In the genomic region with DNA sequence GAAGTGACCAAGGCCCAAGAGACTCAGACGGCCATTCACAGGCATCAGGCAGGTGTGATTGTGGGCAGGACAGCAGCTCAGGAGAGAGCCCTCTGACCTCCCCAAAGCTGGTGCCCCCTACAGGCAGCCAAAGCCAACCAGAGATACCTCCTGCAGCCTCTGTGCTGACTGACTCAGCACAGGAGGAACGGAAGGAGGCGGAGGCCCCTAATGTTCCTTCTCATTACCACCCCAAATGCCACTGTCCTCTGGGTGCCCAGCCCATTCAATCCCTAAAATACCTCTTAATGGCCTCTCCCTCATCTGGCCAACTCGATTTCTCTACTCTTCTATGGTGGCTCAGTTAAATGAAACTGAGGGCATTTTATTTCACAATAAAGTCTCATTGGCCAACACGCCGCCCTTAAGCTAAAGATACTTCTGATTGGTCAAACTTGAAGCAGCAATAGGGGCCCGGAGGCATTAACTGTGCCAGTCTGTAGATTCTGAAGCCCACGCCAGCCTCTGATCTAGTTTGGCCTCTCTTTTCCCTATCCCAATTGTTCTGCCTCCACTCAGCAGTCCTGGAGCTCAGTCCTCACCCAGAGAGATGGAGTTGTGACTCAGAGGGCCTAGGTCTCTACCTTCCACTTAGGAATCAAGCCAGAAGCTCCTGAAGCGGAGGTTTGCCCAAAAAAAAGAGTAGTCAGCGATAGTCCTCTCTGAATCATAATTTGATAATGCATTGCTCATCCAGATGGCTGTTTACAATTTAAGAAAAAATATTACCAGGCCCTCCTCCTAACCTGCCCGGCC, we compare ENCODE assay signal across 8 cellular contexts. TPM values are rescaled to one million over a fixed set of nuclear protein-coding genes. Genes with fewer than 3 reads are reported as not detected.
DNase-seq lines count a peak whose midpoint lies in the region; ATAC-seq, FAIRE-seq and TF ChIP-seq lines count a peak whose summit lies in the region.

No MANE protein-coding gene starts in this region.

- in situ Hi-C loops in HAP-1 (cut with MboI; ENCODE audit: low sequenced_read_pairs) = loop anchor here (25.0 kb wide), 1 partner anchor 182 kb away; a partner anchor contains a TSS

- peak in 2 of 4 donors; percentile 3 to 4 for ATAC-seq in pancreas

- H2AFZ ChIP-seq in fibroblast of lung (ENCODE audit: low read length) = no peak overlapping the region

- peak; percentile 14 for DNase-seq in NCI-H748 (lab: John Stamatoyannopoulos, UW; ENCODE audit: unreplicated experiment)
- no peak for DNase-seq in NCI-H748 treated with DMSO at 0.1 percent for 48 hours (lab: John Stamatoyannopoulos, UW)
- DNase-seq in HAP-1 (ENCODE audit: low spot score in 2 of 2) = peak; percentile 15 to 71
- peak; percentile 24 for DNase-seq in MG63
- DNase-seq in activated CD8-positive, alpha-beta memory T cell treated with anti-CD3 and anti-CD28 coated beads, Interleukin-2, amount 50 U/mL, for 4 hours = peak; percentile 61
- peak in 1 of 2 donors; percentile 67 for DNase-seq in fibroblast of lung (ENCODE audit: low read depth in 2 of 2)
- DNase-seq in pancreas = no peak
- no peak for DNase-seq in NCI-H1694 treated with DMSO at 0.1 percent for 48 hours (lab: John Stamatoyannopoulos, UW)

- H4K20me1 ChIP-seq in fibroblast of lung (ENCODE audit: control insufficient read depth, extremely low read depth, insufficient read depth, low read length) = no peaks in the 10 kb centered on the region

- H3K9me3 ChIP-seq in HAP-1 (no peaks in the 10 kb centered on the region), MG63 (no peaks in the 10 kb centered on the region), fibroblast of lung (ENCODE audit: control insufficient read depth, insufficient read depth, low read depth, low read length) (no peaks in the 10 kb centered on the region), pancreas (no peaks in the 10 kb centered on the region)

- intact Hi-C loops in pancreas (cut with DNase I) = loop anchor here in 2 of 3 donors (10.0 kb wide), 2 partner anchors 175 to 185 kb away; a partner anchor contains a TSS

- peaks cover 59% of the 10 kb centered on the region for H3K36me3 ChIP-seq in HAP-1 (replicated peaks)
- peaks cover 24% of the 10 kb centered on the region for H3K36me3 ChIP-seq in MG63
- H3K36me3 ChIP-seq in fibroblast of lung (ENCODE audit: control insufficient read depth, insufficient read depth, low read length) = peaks cover 33% of the 10 kb centered on the region
- peaks cover 0 to 28% (median 0%) of the 10 kb centered on the region in 3 donors for H3K36me3 ChIP-seq in pancreas

- H3K27ac ChIP-seq in fibroblast of lung (ENCODE audit: insufficient read depth, low read length) (peak overlapping the region; percentile 91), pancreas (peak overlapping the region; percentile 95 to 99 (median 96))

- WGBS in pancreas, 2 donors = 41 to 45% methylated on average over 11 of the region's 11 CpGs

- H3K27me3 ChIP-seq in HAP-1 (ENCODE audit: low read depth) (no peaks in the 10 kb centered on the region), MG63 (no peaks in the 10 kb centered on the region), fibroblast of lung (ENCODE audit: control insufficient read depth, insufficient read depth, low read length) (no peaks in the 10 kb centered on the region), pancreas (no peaks in the 10 kb centered on the region)

- TF ChIP-seq CTCF in fibroblast of lung (conservative IDR thresholded peaks at IDR 0.05 in 1 of 2, IDR thresholded peaks at IDR 0.05 in 1 of 2; ENCODE audit: low read depth in 1 of 2, low read length in 2 of 2) (peak; percentile 25 to 34), pancreas (IDR thresholded peaks at IDR 0.05) (no peak)

- H3K4me3 ChIP-seq in HAP-1 (peak overlapping the region; percentile 94), MG63 (peak overlapping the region; percentile 83), fibroblast of lung (replicated peaks in 1 of 4; ENCODE audit: control extremely low read depth in 1 of 4, insufficient read depth in 1 of 4, low read depth in 3 of 4, low read length in 4 of 4) (peak overlapping the region; percentile 79 to 96 (median 91)), pancreas (peak overlapping the region; percentile 79 to 97 (median 93))

- H3K4me1 ChIP-seq in HAP-1 (peaks cover 9% of the 10 kb centered on the region), fibroblast of lung (ENCODE audit: control insufficient read depth, extremely low read depth, insufficient read depth, low read length) (peaks cover 14% of the 10 kb centered on the region), pancreas (peaks cover 5 to 18% (median 13%) of the 10 kb centered on the region in 3 donors)

- peak overlapping the region; percentile 92 for H3K9ac ChIP-seq in fibroblast of lung (ENCODE audit: insufficient read depth, low read length)

- peaks cover 27% of the 10 kb centered on the region for H3K79me2 ChIP-seq in fibroblast of lung (ENCODE audit: control insufficient read depth, insufficient read depth, low read length)

- H3K4me2 ChIP-seq in fibroblast of lung (ENCODE audit: extremely low read depth, insufficient read depth, low read length) = peak overlapping the region; percentile 99

- no peak for FAIRE-seq in pancreas (lab: Jason Lieb, UNC)

RNA-seq across cellular contexts. Expression of a gene that starts 1.2 kb away (rescaled TPM):
- total RNA-seq in MG63 (2014; rRNA removed; shearing (Covaris generic); ENCODE audit: low replicate concordance) = 30.5 and 38.3 TPM in 2 replicates
- total RNA-seq in fibroblast of lung (34.5 and 40.1 TPM in 2 replicates), pancreas (10 to 100 TPM; 13.9 to 29.0 (median 21.0) TPM)
- polyA plus RNA-seq in fibroblast of lung (24.4 and 33.0 TPM in 2 replicates), pancreas (10 to 100 TPM; 25.2 to 28.2 TPM)
- polyA plus RNA-seq in fibroblast of lung (2012) = 27.1 and 36.6 TPM in 2 replicates
- 16.9 and 20.8 TPM in 2 replicates for polyA minus RNA-seq in fibroblast of lung (ENCODE audit: low replicate concordance)

RNA-seq across cellular contexts. Expression of a gene that starts 21.5 kb away (rescaled TPM):
- total RNA-seq in MG63 (2014; rRNA removed; shearing (Covaris generic); ENCODE audit: low replicate concordance) = 0.40 TPM in 1 of 2 replicates, not detected in the other
- total RNA-seq in fibroblast of lung (13.1 and 29.7 TPM in 2 replicates), pancreas (10 to 100 TPM in 1 of 6 donors, 1 to 10 TPM in 5; 2.7 to 14.3 (median 4.3) TPM)
- polyA plus RNA-seq in fibroblast of lung (5.1 and 8.7 TPM in 2 replicates), pancreas (1 to 10 TPM; 5.0 to 6.5 TPM)
- polyA plus RNA-seq in fibroblast of lung (2012) = 11.9 and 14.9 TPM in 2 replicates
- polyA minus RNA-seq in fibroblast of lung (ENCODE audit: low replicate concordance) = 6.9 and 7.1 TPM in 2 replicates

RNA-seq across cellular contexts. Expression of a gene that starts 42.0 kb away (rescaled TPM):
- 1.5 and 3.0 TPM in 2 replicates for total RNA-seq in MG63 (2014; rRNA removed; shearing (Covaris generic); ENCODE audit: low replicate concordance)
- total RNA-seq in fibroblast of lung (17.5 and 27.4 TPM in 2 replicates), pancreas (10 to 100 TPM; 17.8 to 28.9 (median 23.0) TPM)
- polyA plus RNA-seq in fibroblast of lung (6.0 and 10.7 TPM in 2 replicates), pancreas (10 to 100 TPM; 43.0 to 47.9 TPM)
- 7.6 and 12.8 TPM in 2 replicates for polyA plus RNA-seq in fibroblast of lung (2012)
- 50.4 and 61.0 TPM in 2 replicates for polyA minus RNA-seq in fibroblast of lung (ENCODE audit: low replicate concordance)

Comparison
In these comparisons a context has a peak if more than half of its experiments do, and no peak if none do; other contexts are left out.
1. DNase-seq: peak in NCI-H748 (single experiment), HAP-1 (2 of 2), MG63 (single experiment) and activated CD8-positive, alpha-beta memory T cell treated with anti-CD3 and anti-CD28 coated beads, Interleukin-2, amount 50 U/mL, for 4 hours (single experiment); none in NCI-H748 treated with DMSO at 0.1 percent for 48 hours (single experiment), pancreas (0 of 6) and NCI-H1694 treated with DMSO at 0.1 percent for 48 hours (single experiment).
2. CTCF ChIP-seq: peak in fibroblast of lung (2 of 2); none in pancreas (0 of 4).
3. Peak in every context shown above with its lines, with median percentiles within 50 percentile points of each other: H3K4me3 ChIP-seq.